In the genomic region with DNA sequence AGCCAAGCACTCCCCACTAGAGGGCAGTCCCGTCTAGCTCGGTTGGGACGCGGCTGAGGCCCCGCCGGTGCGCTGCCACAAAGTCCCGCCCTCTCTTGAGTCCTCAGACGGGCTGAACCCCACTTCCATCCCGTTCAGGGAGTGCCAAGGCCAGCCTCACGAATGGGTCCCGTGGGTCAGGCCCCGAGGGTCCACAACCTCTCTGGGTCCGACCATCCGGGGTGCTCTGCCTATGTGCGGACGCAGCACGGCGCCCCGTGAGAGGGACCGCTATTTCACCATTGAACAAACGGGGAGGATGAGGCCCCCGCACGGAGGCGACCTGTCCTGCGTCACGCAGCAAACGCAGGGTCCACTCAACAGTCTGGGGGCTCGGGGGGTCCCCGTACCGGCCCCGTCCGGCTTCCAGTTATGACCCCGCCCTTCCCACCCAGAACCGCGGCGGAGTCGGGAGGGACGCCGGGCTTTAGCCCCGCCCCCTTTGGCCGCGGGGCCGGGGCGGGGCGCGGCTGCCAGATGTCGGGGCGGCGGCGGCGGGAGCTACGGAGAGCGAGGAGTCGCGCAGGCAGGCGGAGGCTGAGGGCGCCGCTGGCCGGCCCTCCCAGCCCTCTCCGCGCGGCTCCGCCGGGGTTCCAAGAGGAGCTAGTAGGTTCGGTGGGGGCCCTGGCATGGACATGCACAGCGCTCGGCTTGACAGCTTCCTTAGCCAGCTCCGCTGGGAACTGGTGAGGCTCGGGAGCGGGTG, we compare ENCODE assay signal across 8 cellular contexts. TPM values are rescaled to one million over a fixed set of nuclear protein-coding genes. Genes with fewer than 3 reads are reported as not detected.
DNase-seq lines count a peak whose midpoint lies in the region; ATAC-seq and TF ChIP-seq lines count a peak whose summit lies in the region.

TSS of gene INKA1 (plus strand) at position 543 of the 745 bp plus-strand sequence. CDS start at position 675, 132 bp downstream.

- H3K27me3 Mint-ChIP-seq in activated T-cell treated with anti-CD3 and anti-CD28 coated beads, Interleukin-2, amount 50 U/mL, for 24 hours: peaks cover 2% of the 10 kb centered on the region

- no peaks in the 10 kb centered on the region for H4K20me1 ChIP-seq in OCI-LY7 (ENCODE audit: insufficient read depth, low read length)

- H3K9me3 Mint-ChIP-seq in activated T-cell treated with anti-CD3 and anti-CD28 coated beads, Interleukin-2, amount 50 U/mL, for 24 hours: no peaks in the 10 kb centered on the region

- H3K4me1 ChIP-seq in OCI-LY7 (ENCODE audit: insufficient read depth, low read length, poor library complexity, severe bottlenecking) (peaks cover 46% of the 10 kb centered on the region), muscle layer of duodenum (ENCODE audit: control insufficient read depth in 1 of 2, insufficient read depth in 2 of 2, low read length in 2 of 2) (peaks cover 10 to 52% of the 10 kb centered on the region in 2 donors)

- H3K27me3 ChIP-seq in muscle layer of duodenum (ENCODE audit: low read depth, low read length): no peaks in the 10 kb centered on the region

- ATAC-seq in GM19467 (IDR thresholded peaks at IDR 0.05; ENCODE audit: unreplicated experiment) (peak; percentile 50), esophagus mucosa (peak; percentile 81)

- no peaks in the 10 kb centered on the region; the same call in 1 of the 2 replicates for H3K79me2 ChIP-seq in OCI-LY7 (ENCODE audit: insufficient read depth, low read depth, low read length)

- peak; percentile 92 for TF ChIP-seq CTCF in OCI-LY7 (conservative IDR thresholded peaks at IDR 0.05; ENCODE audit: low read length)

- H3K36me3 ChIP-seq in OCI-LY7 (ENCODE audit: insufficient read depth, low read length): no peaks in the 10 kb centered on the region
- no peaks in the 10 kb centered on the region for H3K36me3 ChIP-seq in muscle layer of duodenum (ENCODE audit: control insufficient read depth in 1 of 2, insufficient read depth in 2 of 2, low read length in 2 of 2)

- peak within 1 kb of the TSS; percentile 96 for H3K4me2 ChIP-seq in OCI-LY7 (ENCODE audit: low read length)

- H3K9me2 ChIP-seq in OCI-LY7 (ENCODE audit: insufficient read depth, low read length): no peaks in the 10 kb centered on the region

- H3K9me3 ChIP-seq in OCI-LY7 (ENCODE audit: low read length): no peaks in the 10 kb centered on the region
- H3K9me3 ChIP-seq in muscle layer of duodenum (ENCODE audit: control insufficient read depth in 1 of 2, low read length in 2 of 2): no peaks in the 10 kb centered on the region

- peaks cover 1% of the 10 kb centered on the region for H3K36me3 Mint-ChIP-seq in activated T-cell treated with anti-CD3 and anti-CD28 coated beads, Interleukin-2, amount 50 U/mL, for 24 hours (ENCODE audit: low read depth)

- peaks cover 46% of the 10 kb centered on the region for H3K4me1 Mint-ChIP-seq in activated T-cell treated with anti-CD3 and anti-CD28 coated beads, Interleukin-2, amount 50 U/mL, for 24 hours (ENCODE audit: low read depth)

- H2AFZ ChIP-seq in OCI-LY7 (ENCODE audit: low read length): peak within 1 kb of the TSS; percentile 83

- peak within 1 kb of the TSS; percentile 89 for H3K4me3 Mint-ChIP-seq in activated T-cell treated with anti-CD3 and anti-CD28 coated beads, Interleukin-2, amount 50 U/mL, for 24 hours

- peak within 1 kb of the TSS; percentile 94 for H3K27ac Mint-ChIP-seq in activated T-cell treated with anti-CD3 and anti-CD28 coated beads, Interleukin-2, amount 50 U/mL, for 24 hours

- DNase-seq in Caki2 (ENCODE audit: low read depth) (peak; percentile 67), HT-29 (ENCODE audit: low spot score) (peak; percentile 83), OCI-LY7 (ENCODE audit: low spot score) (peak; percentile 93)
- peak; percentile 91 for DNase-seq in activated T-cell treated with anti-CD3 and anti-CD28 coated beads, Interleukin-2, amount 50 U/mL, for 24 hours
- peak; percentile 76 for DNase-seq in stimulated activated CD8-positive, alpha-beta memory T cell treated with anti-CD3 and anti-CD28 coated beads, Interleukin-7, amount 100 ng/mL, for 24 hours (ENCODE audit: low read depth)

- H3K4me3 ChIP-seq in OCI-LY7 (ENCODE audit: low read depth, low read length, poor library complexity, severe bottlenecking) (peak within 1 kb of the TSS; percentile 82), muscle layer of duodenum (ENCODE audit: low read depth in 1 of 2, low read length in 2 of 2) (peak within 1 kb of the TSS; percentile 73 to 87)

- in situ Hi-C loops in Caki2 (cut with HindIII; ENCODE audit: low pct_unique_long_range_greater_than_20kb, low sequenced_read_pairs): no loop called here

- H3K27ac ChIP-seq in OCI-LY7 (ENCODE audit: low read depth, low read length, poor library complexity, severe bottlenecking) (peak within 1 kb of the TSS; percentile 96), muscle layer of duodenum (ENCODE audit: low read length) (peak within 1 kb of the TSS; percentile 23)

- intact Hi-C loops in OCI-LY7 (cut with micrococcal nuclease; ENCODE audit: unreplicated experiment): loop anchor here (1.0 to 10.0 kb wide), 4 partner anchors 36 to 781 kb away; partner anchors contain the start of gene NDUFAF3

- no TSS peak for BruUV-seq in OCI-LY7 (replicated peaks; lab: Mats Ljungman, UMichigan)

- POLR2A ChIA-PET in OCI-LY7 (lab: Charles Lee): interaction anchor here (0.5 to 1.4 kb wide), 8 partner anchors 10 to 354 kb away, joined by 3 to 11 read pairs (median 4); partner anchors contain the start of gene UBA7

- CTCF ChIA-PET in OCI-LY7 (lab: Charles Lee; ENCODE audit: unreplicated experiment): interaction anchor here (0.5 to 4.5 kb wide), 7 partner anchors 11 to 93 kb away, joined by 3 to 29 read pairs (median 3); partner anchors contain the start of gene UBA7

RNA-seq across cellular contexts. Expression of gene INKA1, which starts in this region (rescaled TPM):
- total RNA-seq in Caki2 (2014; rRNA removed; shearing (Covaris generic); ENCODE audit: low replicate concordance): 0.81 TPM in 1 of 2 replicates, not detected in the other
- 0.15 TPM in 1 of 2 replicates, not detected in the other for total RNA-seq in HT-29 (2014; rRNA removed; shearing (Covaris generic))
- total RNA-seq in OCI-LY7 (2014; rRNA removed; shearing (Covaris generic)): 12.8 and 18.4 TPM in 2 replicates
- total RNA-seq in OCI-LY7 (2022) (7.6 and 7.9 TPM in 2 replicates), esophagus mucosa (14.2 TPM)

Comparison
In these comparisons a context has a peak if more than half of its experiments do, and no peak if none do; other contexts are left out.
1. Peak in every context shown above with its lines: DNase-seq, ATAC-seq, H3K4me3 ChIP-seq and H3K27ac ChIP-seq.
2. Peak in DNase-seq in Caki2; RNA of the gene not detected or under 1 TPM.
3. Peak in DNase-seq in HT-29; RNA of the gene not detected or under 1 TPM.